In the genomic region with DNA sequence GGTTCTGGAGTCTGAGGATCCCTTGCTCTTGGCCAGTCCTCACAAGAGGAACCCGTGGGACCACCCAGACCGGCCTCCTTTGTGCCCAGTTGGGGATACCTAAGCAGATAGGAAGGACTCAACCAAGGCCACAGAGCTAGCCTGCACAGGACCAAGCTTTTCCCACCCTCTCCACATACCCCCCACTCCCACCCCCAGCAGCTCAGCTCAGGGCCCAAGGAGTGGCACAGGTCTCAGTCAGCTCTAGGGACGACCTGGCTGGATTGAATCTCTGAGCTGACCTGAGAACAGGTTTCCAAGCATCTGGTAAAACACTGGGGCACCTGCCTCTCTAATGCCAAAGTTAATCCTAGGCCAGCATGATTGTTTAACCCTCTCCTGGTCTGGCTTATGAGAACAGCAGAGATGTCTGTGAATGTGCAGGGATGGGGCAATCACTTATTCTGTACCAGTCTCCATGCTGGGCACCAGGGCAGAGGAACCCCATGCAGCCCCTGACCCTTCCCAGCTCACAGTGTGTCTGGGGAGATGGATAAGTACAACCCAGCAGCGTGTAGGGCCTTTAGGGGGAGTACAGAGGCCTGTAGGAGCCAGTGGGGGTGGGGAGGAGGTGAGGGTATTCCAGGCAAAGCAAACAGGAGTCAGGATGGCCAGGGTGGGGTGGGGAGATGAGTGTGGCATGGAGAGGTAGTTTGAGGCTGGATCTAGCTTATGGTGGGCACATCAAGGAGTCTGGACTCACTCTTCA, we compare ENCODE assay signal across 18 cellular contexts. TPM values are rescaled to one million over a fixed set of nuclear protein-coding genes. Genes with fewer than 3 reads are reported as not detected.
DNase-seq lines count a peak whose midpoint lies in the region; ATAC-seq and TF ChIP-seq lines count a peak whose summit lies in the region.
"Had no signal": no experiment of that assay in that cellular context is flagged by ENCODE, and none has a peak within 500 bp of the region (broad histone marks: within the 10 kb centered on the region; RNA-seq: fewer than 3 reads in every experiment).

No MANE protein-coding gene starts in this region.

- H4K20me1 ChIP-seq in BLaER1 treated with 17β-estradiol and CSF1 and Interleukin-3, amounts not matched to agents 10 nM and 100 nM, result peaks cover 0 to 15% (median 0%) of the 10 kb centered on the region in 11 experiments; a peak in 2 of 22 replicates

- H3K4me2 ChIP-seq in BLaER1 treated with 17β-estradiol and CSF1 and Interleukin-3, amounts not matched to agents 10 nM and 100 nM, result peak overlapping the region in 9 of 11 experiments; percentile 6 to 42 (median 29); a peak in 12 of 22 replicates

- peak overlapping the region; percentile 51 for H3K4me3 Mint-ChIP-seq in chondrocyte (ENCODE audit: unreplicated experiment)
- peak overlapping the region; percentile 83 for H3K4me3 Mint-ChIP-seq in nephron progenitor cell

- peaks cover 5 to 13% (median 8%) of the 10 kb centered on the region in 11 experiments; a peak in 17 of 22 replicates for H3K9me3 ChIP-seq in BLaER1 treated with 17β-estradiol and CSF1 and Interleukin-3, amounts not matched to agents 10 nM and 100 nM (replicated peaks in 1 of 11)
- H3K9me3 ChIP-seq in HEK293 (ENCODE audit: control insufficient read depth, insufficient read depth, low read depth, low read length), result no peaks in the 10 kb centered on the region
- H3K9me3 ChIP-seq: colonic mucosa had no signal

- no peak overlapping the region for H3K9ac ChIP-seq in BLaER1 treated with 17β-estradiol and CSF1 and Interleukin-3, amounts not matched to agents 10 nM and 100 nM

- DNase-seq in chondrocyte (ENCODE audit: low spot score) (no peak), nephron progenitor cell (no peak), NCI-H1105 treated with DMSO at 0.1 percent for 48 hours (lab: John Stamatoyannopoulos, UW) (no peak), HEK293T (ENCODE audit: extremely low spot score) (no peak), SKM-1 (lab: John Stamatoyannopoulos, UW; ENCODE audit: unreplicated experiment) (no peak)
- DNase-seq: activated CD4-positive, alpha-beta T cell treated with anti-CD3 and anti-CD28 coated beads, Interleukin-2, amount 50 U/mL, for 4 hours; heart right ventricle; left lung; naive thymus-derived CD4-positive, alpha-beta T cell; NCI-H187 treated with DMSO at 0.1 percent for 48 hours; stimulated activated naive CD4-positive, alpha-beta T cell treated with Interleukin-2 at 50 U/mL for 16 hours had no signal

- H3K9me3 Mint-ChIP-seq in chondrocyte (ENCODE audit: low read depth) (peaks cover 12% of the 10 kb centered on the region), nephron progenitor cell (peaks cover 28% of the 10 kb centered on the region)

- no peak overlapping the region for H3K4me3 ChIP-seq in BLaER1 treated with 17β-estradiol and CSF1 and Interleukin-3, amounts not matched to agents 10 nM and 100 nM
- H3K4me3 ChIP-seq in HEK293 (ENCODE audit: low read depth, low read length), result no peak overlapping the region
- H3K4me3 ChIP-seq: esophagus muscularis mucosa, heart right ventricle had no signal

- no peak for ATAC-seq in HG02623 (IDR thresholded peaks at IDR 0.05; ENCODE audit: unreplicated experiment)
- ATAC-seq: naive thymus-derived CD4-positive, alpha-beta T cell had no signal

- POLR2A ChIA-PET in HEK293 (lab: Yijun Ruan, JAX), result interaction anchor here (0.7 kb wide), 1 partner anchor 115 kb away, joined by 3 read pairs; no protein-coding TSS in a partner anchor
- POLR2A ChIA-PET in HEK293T (lab: Yijun Ruan, JAX), result no interaction called here

- no peak overlapping the region for H3K27ac Mint-ChIP-seq in chondrocyte (ENCODE audit: unreplicated experiment)
- peak overlapping the region; percentile 50 for H3K27ac Mint-ChIP-seq in nephron progenitor cell
- H3K27ac Mint-ChIP-seq: activated T-helper 1 cell treated with anti-CD3 and anti-CD28 coated beads, Interleukin-12 subunit alpha, Interleukin-12 subunit beta, Interleukin-2, Interleukin-4 antibody, amounts not matched to agents 30 ng/mL and 10 ng/mL and 1 ng/mL, durations not matched to agents 14 hours and 24 hours and 36 hours; naive thymus-derived CD4-positive, alpha-beta T cell had no signal

- H3K36me3 ChIP-seq in BLaER1 treated with 17β-estradiol and CSF1 and Interleukin-3, amounts not matched to agents 10 nM and 100 nM, result peaks cover 0 to 11% (median 0%) of the 10 kb centered on the region in 11 experiments; a peak in 5 of 22 replicates
- no peaks in the 10 kb centered on the region for H3K36me3 ChIP-seq in HEK293 (ENCODE audit: control insufficient read depth in 2 of 2, insufficient read depth in 1 of 2, low read length in 2 of 2)
- H3K36me3 ChIP-seq: colonic mucosa, esophagus muscularis mucosa, heart right ventricle, left lung had no signal

- peaks cover 11 to 55% (median 50%) of the 10 kb centered on the region in 10 experiments for H3K4me1 ChIP-seq in BLaER1 treated with 17β-estradiol and CSF1 and Interleukin-3, amounts not matched to agents 10 nM and 100 nM
- H3K4me1 ChIP-seq in HEK293 (ENCODE audit: control insufficient read depth, insufficient read depth, low read length), result no peaks in the 10 kb centered on the region
- H3K4me1 ChIP-seq: colonic mucosa had no signal

- H3K4me1 Mint-ChIP-seq in chondrocyte (ENCODE audit: low read depth) (peaks cover 5% of the 10 kb centered on the region), nephron progenitor cell (peaks cover 36% of the 10 kb centered on the region)

- H3K27ac ChIP-seq in BLaER1 treated with 17β-estradiol and CSF1 and Interleukin-3, amounts not matched to agents 10 nM and 100 nM, result no peak overlapping the region
- no peak overlapping the region for H3K27ac ChIP-seq in HEK293 (ENCODE audit: extremely low read depth, low read depth, low read length)
- H3K27ac ChIP-seq: esophagus muscularis mucosa, heart right ventricle, left lung had no signal

- peaks cover 7% of the 10 kb centered on the region for H3K36me3 Mint-ChIP-seq in chondrocyte (ENCODE audit: low read depth)
- peaks cover 9% of the 10 kb centered on the region for H3K36me3 Mint-ChIP-seq in nephron progenitor cell (ENCODE audit: low read depth)

- CTCF ChIA-PET in HEK293 (lab: Yijun Ruan, JAX), result interaction anchor here (0.7 to 3.6 kb wide), 6 partner anchors 9 to 195 kb away, joined by 3 to 25 read pairs (median 8); no protein-coding TSS in a partner anchor
- CTCF ChIA-PET in HEK293T (lab: Yijun Ruan, JAX), result interaction anchor here (0.6 to 1.7 kb wide), 5 partner anchors 8 to 683 kb away, joined by 3 to 8 read pairs (median 5); no protein-coding TSS in a partner anchor

- H3K27me3 Mint-ChIP-seq in chondrocyte (ENCODE audit: low read depth) (peaks cover 17% of the 10 kb centered on the region), nephron progenitor cell (ENCODE audit: low read depth, poor library complexity) (peaks cover 78% of the 10 kb centered on the region)

- no peak for TF ChIP-seq CTCF in HEK293 (tag by site-specific recombination; IDR thresholded peaks at IDR 0.05)
- no peak for TF ChIP-seq CTCF in chondrocyte (IDR thresholded peaks at IDR 0.05)
- TF ChIP-seq CTCF in nephron progenitor cell (IDR thresholded peaks at IDR 0.05), result no peak

- peaks cover 0 to 23% (median 0%) of the 10 kb centered on the region in 11 experiments; a peak in 6 of 22 replicates for H3K27me3 ChIP-seq in BLaER1 treated with 17β-estradiol and CSF1 and Interleukin-3, amounts not matched to agents 10 nM and 100 nM
- H3K27me3 ChIP-seq: colonic mucosa had no signal

TF ChIP-seq in HEK293, 187 proteins besides CTCF, POLR2A, EP300 and RAD21:
- TF ChIP-seq, protein P1, sequence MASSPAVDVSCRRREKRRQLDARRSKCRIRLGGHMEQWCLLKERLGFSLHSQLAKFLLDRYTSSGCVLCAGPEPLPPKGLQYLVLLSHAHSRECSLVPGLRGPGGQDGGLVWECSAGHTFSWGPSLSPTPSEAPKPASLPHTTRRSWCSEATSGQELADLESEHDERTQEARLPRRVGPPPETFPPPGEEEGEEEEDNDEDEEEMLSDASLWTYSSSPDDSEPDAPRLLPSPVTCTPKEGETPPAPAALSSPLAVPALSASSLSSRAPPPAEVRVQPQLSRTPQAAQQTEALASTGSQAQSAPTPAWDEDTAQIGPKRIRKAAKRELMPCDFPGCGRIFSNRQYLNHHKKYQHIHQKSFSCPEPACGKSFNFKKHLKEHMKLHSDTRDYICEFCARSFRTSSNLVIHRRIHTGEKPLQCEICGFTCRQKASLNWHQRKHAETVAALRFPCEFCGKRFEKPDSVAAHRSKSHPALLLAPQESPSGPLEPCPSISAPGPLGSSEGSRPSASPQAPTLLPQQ (tag by site-specific recombination; IDR thresholded peaks at IDR 0.05), result no peak
- peak; percentile 16; the same call in 1 of the 2 replicates for TF ChIP-seq GLIS1 (tag by site-specific recombination; IDR thresholded peaks at IDR 0.05)

TF ChIP-seq in HEK293T, 16 proteins besides CTCF, POLR2A, EP300 and RAD21:
- TF ChIP-seq SP1 (IDR thresholded peaks at IDR 0.05) (no peak), PKNOX1 (IDR thresholded peaks at IDR 0.05) (no peak), NFRKB (IDR thresholded peaks at IDR 0.05) (no peak), FOXA1 (IDR thresholded peaks at IDR 0.05) (no peak), SUZ12 (IDR thresholded peaks at IDR 0.05) (no peak), FOXK2 (IDR thresholded peaks at IDR 0.05) (no peak), LEF1 (IDR thresholded peaks at IDR 0.05; ENCODE audit: borderline replicate concordance) (no peak), CTBP1 (IDR thresholded peaks at IDR 0.05; ENCODE audit: borderline replicate concordance) (no peak), BHLHE40 (IDR thresholded peaks at IDR 0.05; ENCODE audit: borderline replicate concordance) (no peak), ELF4 (IDR thresholded peaks at IDR 0.05) (no peak), FOXM1 (IDR thresholded peaks at IDR 0.05; ENCODE audit: borderline replicate concordance) (no peak)
TF ChIP-seq in HEK293T: peak in this region for 0.

RNA-seq across cellular contexts. Expression of gene KIF12, which starts 0.6 kb away (rescaled TPM):
- 0.39 to 1.4 TPM (median 0.70 TPM) in 3 replicates for total RNA-seq in chondrocyte
- total RNA-seq: activated T-helper 1 cell treated with anti-CD3 and anti-CD28 coated beads, Interleukin-12 subunit alpha, Interleukin-12 subunit beta, Interleukin-2, Interleukin-4 antibody, amounts not matched to agents 30 ng/mL and 10 ng/mL and 1 ng/mL, durations not matched to agents 14 hours and 24 hours and 36 hours; esophagus muscularis mucosa; naive thymus-derived CD4-positive, alpha-beta T cell; skeletal muscle tissue had no signal

RNA-seq across cellular contexts. Expression of gene AMBP, which starts 21.6 kb away (rescaled TPM):
- not detected in 3 replicates for total RNA-seq in chondrocyte
- total RNA-seq: activated T-helper 1 cell treated with anti-CD3 and anti-CD28 coated beads, Interleukin-12 subunit alpha, Interleukin-12 subunit beta, Interleukin-2, Interleukin-4 antibody, amounts not matched to agents 30 ng/mL and 10 ng/mL and 1 ng/mL, durations not matched to agents 14 hours and 24 hours and 36 hours; esophagus muscularis mucosa; heart right ventricle; naive thymus-derived CD4-positive, alpha-beta T cell had no signal

RNA-seq across cellular contexts. Expression of gene COL27A1, which starts 55.6 kb away (rescaled TPM):
- total RNA-seq in chondrocyte, result 45.9 to 52.9 TPM (median 48.5 TPM) in 3 replicates
